Comparison of ENCODE assay signal across 12 cellular contexts in the genomic region with DNA sequence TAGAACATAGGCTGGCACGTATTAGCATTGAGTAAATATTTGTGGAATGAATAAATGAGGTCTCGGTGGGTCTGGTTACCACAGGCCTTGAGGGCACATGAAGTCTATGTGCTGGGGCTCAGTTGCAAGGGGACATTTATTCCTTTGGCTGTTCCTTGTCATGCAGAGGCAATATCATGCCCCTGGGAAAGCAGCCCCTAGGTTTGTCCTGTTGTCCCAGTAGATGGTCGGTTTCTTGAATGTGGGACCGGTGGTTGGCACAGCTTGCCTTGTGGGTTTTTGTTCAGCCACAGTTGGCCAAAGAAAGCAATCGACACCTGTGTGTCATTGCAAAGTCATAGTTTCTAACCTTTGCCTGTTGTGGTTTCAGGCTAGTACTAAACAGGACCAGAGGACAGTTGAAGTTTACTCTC. TPM values are rescaled to one million over a fixed set of nuclear protein-coding genes. Genes with fewer than 3 reads are reported as not detected.
DNase-seq lines count a peak whose midpoint lies in the region; ATAC-seq, FAIRE-seq and TF ChIP-seq lines count a peak whose summit lies in the region.
"Had no signal": no experiment of that assay in that cellular context is flagged by ENCODE, and none has a peak within 500 bp of the region (broad histone marks: within the 10 kb centered on the region; RNA-seq: fewer than 3 reads in every experiment).

No MANE protein-coding gene starts in this region.

- peaks cover 13% of the 10 kb centered on the region for H3K4me1 ChIP-seq in mammary epithelial cell (ENCODE audit: insufficient read depth, low read length)
- no peaks in the 10 kb centered on the region for H3K4me1 ChIP-seq in mesenchymal stem cell (ENCODE audit: control insufficient read depth, insufficient read depth, low read depth, low read length)

- H3K27me3 ChIP-seq in mammary epithelial cell (ENCODE audit: insufficient read depth, low read length): no peaks in the 10 kb centered on the region
- no peaks in the 10 kb centered on the region for H3K27me3 ChIP-seq in mesenchymal stem cell (ENCODE audit: control insufficient read depth in 1 of 2, insufficient read depth in 1 of 2, low read length in 2 of 2)

- H3K79me1 ChIP-seq in mesenchymal stem cell (replicated peaks; ENCODE audit: low read length, poor library complexity, severe bottlenecking): peaks cover under 1% of the 10 kb centered on the region

- CTCF ChIA-PET in mammary epithelial cell (lab: Charles Lee; ENCODE audit: low non-redundant PET): no interaction called here

- H3K4ac ChIP-seq in mesenchymal stem cell (ENCODE audit: low read depth in 1 of 2, low read length in 2 of 2): no peak overlapping the region

- intact Hi-C loops in mammary epithelial cell (cut with micrococcal nuclease): no loop called here
- intact Hi-C loops in left ventricle myocardium superior (cut with micrococcal nuclease): no loop called here

- no peak overlapping the region for H2BK120ac ChIP-seq in mesenchymal stem cell (ENCODE audit: low read depth, low read length)

- H3K18ac ChIP-seq in mesenchymal stem cell (ENCODE audit: low read depth in 1 of 2, low read length in 2 of 2): no peak overlapping the region

- no peak overlapping the region for H2AFZ ChIP-seq in mammary epithelial cell (ENCODE audit: low read depth, low read length)
- H2AFZ ChIP-seq in mesenchymal stem cell (ENCODE audit: low read depth, low read length): no peak overlapping the region

- no peak for FAIRE-seq in GM12892 (lab: Jason Lieb, UNC)

- H3K4me2 ChIP-seq in mammary epithelial cell (ENCODE audit: insufficient read depth, low read depth, low read length) (peak overlapping the region; percentile 0), mesenchymal stem cell (ENCODE audit: low read length, poor library complexity, severe bottlenecking) (no peak overlapping the region)

- H3K9me3 ChIP-seq in mammary epithelial cell (replicated peaks; ENCODE audit: insufficient read depth, low read length) (no peaks in the 10 kb centered on the region), mesenchymal stem cell (ENCODE audit: control insufficient read depth, low read length) (no peaks in the 10 kb centered on the region)

- 5% methylated on average over 5 of the region's 5 CpGs for WGBS in mammary epithelial cell (ENCODE audit: low coverage, missing lambda C conversion rate)
- WGBS in mesenchymal stem cell: 91% methylated on average over 5 of the region's 5 CpGs

- DNase-seq in mammary epithelial cell: peak; percentile 67
- no peak for DNase-seq in KBM-7
- DNase-seq in left ventricle myocardium superior: no peak
- DNase-seq in mesenchymal stem cell: no peak
- DNase-seq in GM12892 (ENCODE audit: insufficient read length): no peak
- DNase-seq: activated gamma-delta T cell treated with Interleukin-2 at 50 U/mL for 16 hours, GF-D8, SHP77 treated with DMSO at 0.1 percent for 48 hours had no signal

- H3K23ac ChIP-seq in mesenchymal stem cell (ENCODE audit: low read length in 2 of 2): no peak overlapping the region

- no peak overlapping the region for H3K9ac ChIP-seq in mammary epithelial cell (ENCODE audit: insufficient read depth, low read length)
- no peak overlapping the region for H3K9ac ChIP-seq in mesenchymal stem cell (ENCODE audit: low read length)

- H2BK15ac ChIP-seq in mesenchymal stem cell (ENCODE audit: low read depth, poor library complexity, severe bottlenecking): no peak overlapping the region

- no peak overlapping the region for H2BK5ac ChIP-seq in mesenchymal stem cell (ENCODE audit: low read depth, low read length, poor library complexity, severe bottlenecking)

- H3K14ac ChIP-seq in mesenchymal stem cell (ENCODE audit: low read length in 2 of 2): no peak overlapping the region

- dilution Hi-C loops in mammary epithelial cell (cut with HindIII; ENCODE audit: low sequenced_read_pairs): no loop called here

- H3K4me3 ChIP-seq in mammary epithelial cell (replicated peaks in 1 of 3; ENCODE audit: insufficient read depth in 1 of 3, low read depth in 2 of 3, low read length in 3 of 3) (no peak overlapping the region), mesenchymal stem cell (ENCODE audit: insufficient read depth in 1 of 2, low read depth in 1 of 2, low read length in 2 of 2) (no peak overlapping the region)

- TF ChIP-seq POLR2A in GM12892 (IDR thresholded peaks at IDR 0.05; ENCODE audit: low read depth, low read length): no peak

- H4K20me1 ChIP-seq in mammary epithelial cell (ENCODE audit: insufficient read depth, low read length): no peaks in the 10 kb centered on the region

- H4K91ac ChIP-seq in mesenchymal stem cell (ENCODE audit: low read length): no peak overlapping the region

- no TSS peak for BruUV-seq in mammary epithelial cell (replicated peaks; lab: Mats Ljungman, UMichigan)

- no peak overlapping the region for H4K8ac ChIP-seq in mesenchymal stem cell (ENCODE audit: low read length)

- peak overlapping the region in 1 of 2 experiments; percentile 52 for H2BK12ac ChIP-seq in mesenchymal stem cell (ENCODE audit: low read length in 2 of 2)

- no peak for TF ChIP-seq CTCF in mammary epithelial cell (conservative IDR thresholded peaks at IDR 0.05 in 1 of 2, IDR thresholded peaks at IDR 0.05 in 1 of 2; ENCODE audit: extremely low read depth in 1 of 2, insufficient read depth in 1 of 2, low read depth in 1 of 2, low read length in 2 of 2)

- ATAC-seq in GM18868 (IDR thresholded peaks at IDR 0.05; ENCODE audit: unreplicated experiment) (peak; percentile 60), GM21576 (IDR thresholded peaks at IDR 0.05; ENCODE audit: unreplicated experiment) (peak; percentile 86), HG03442 (IDR thresholded peaks at IDR 0.05; ENCODE audit: unreplicated experiment) (peak; percentile 77), left ventricle myocardium superior (no peak)

- no peaks in the 10 kb centered on the region for H3K79me2 ChIP-seq in mammary epithelial cell (ENCODE audit: insufficient read depth, low read length)

- in situ Hi-C loops in mammary epithelial cell (cut with MboI; ENCODE audit: low sequenced_read_pairs in 2 of 2) (no loop called here), KBM-7 (cut with MboI; ENCODE audit: low pct_unique_long_range_greater_than_20kb, low sequenced_read_pairs) (no loop called here)

- H2AK5ac ChIP-seq in mesenchymal stem cell (ENCODE audit: low read length, severe bottlenecking): no peak overlapping the region

- H3K27ac ChIP-seq in mammary epithelial cell (ENCODE audit: insufficient read depth, low read depth, low read length) (no peak overlapping the region), mesenchymal stem cell (ENCODE audit: low read length, poor library complexity, severe bottlenecking) (no peak overlapping the region)

- H3K36me3 ChIP-seq in mammary epithelial cell (ENCODE audit: insufficient read depth, low read length) (no peaks in the 10 kb centered on the region), mesenchymal stem cell (ENCODE audit: control insufficient read depth in 1 of 2, insufficient read depth in 2 of 2, low read depth in 1 of 2, low read length in 2 of 2) (peaks cover 6 to 17% of the 10 kb centered on the region in 2 experiments)

RNA-seq across cellular contexts. Expression of a gene that starts 24.7 kb away (rescaled TPM):
- total RNA-seq in mammary epithelial cell: not detected
- polyA plus RNA-seq in mammary epithelial cell: not detected
- not detected for polyA minus RNA-seq in mammary epithelial cell
- 2.6 TPM for total RNA-seq in left ventricle myocardium superior
- 8.4 TPM for polyA plus RNA-seq in mesenchymal stem cell (2013, experiment 1 of 2)
- polyA plus RNA-seq in mesenchymal stem cell (2013, experiment 2 of 2): 8.1 TPM
- polyA plus RNA-seq in GM12892 (2012; ENCODE audit: missing spikeins): 100 TPM
- total RNA-seq: fibroblast of lung had no signal
